Comparison of ENCODE assay signal across 16 cellular contexts in the genomic region with DNA sequence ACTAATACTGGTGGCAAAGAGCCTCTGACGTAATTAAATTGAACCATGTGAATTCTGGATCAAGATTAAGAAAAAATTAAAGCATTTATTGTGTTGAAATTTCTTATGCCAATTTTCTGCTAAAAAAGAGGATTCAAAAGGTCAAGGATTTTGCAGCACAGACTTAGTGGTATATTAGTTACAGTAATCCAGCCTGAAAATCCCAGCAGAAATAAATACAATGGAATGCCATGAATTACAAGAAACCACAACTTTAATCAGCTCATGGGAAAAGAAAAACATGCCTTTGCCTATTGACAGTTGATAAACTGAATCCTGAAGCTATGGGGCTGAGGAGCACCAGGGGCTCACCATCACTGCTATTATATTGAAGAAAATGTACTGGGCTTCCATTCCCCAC.
DNase-seq lines count a peak whose midpoint lies in the region; ATAC-seq, FAIRE-seq and TF ChIP-seq lines count a peak whose summit lies in the region.
"Had no signal": no experiment of that assay in that cellular context is flagged by ENCODE, and none has a peak within 500 bp of the region (broad histone marks: within the 10 kb centered on the region; RNA-seq: fewer than 3 reads in every experiment).

No MANE protein-coding gene starts in this region.

- no peaks in the 10 kb centered on the region for H3K9me3 ChIP-seq in HAP-1
- H3K9me3 ChIP-seq in smooth muscle cell (replicated peaks; ENCODE audit: low read depth), result no peaks in the 10 kb centered on the region
- H3K9me3 ChIP-seq: A549, BLaER1 had no signal

- WGBS in smooth muscle cell (ENCODE audit: low lambda C conversion rate), result 68% methylated on average over 1 of the region's 1 CpG

- H3K9ac ChIP-seq in smooth muscle cell (ENCODE audit: low read depth), result no peak overlapping the region
- H3K9ac ChIP-seq: BLaER1 had no signal

- H3K4me1 ChIP-seq in HAP-1 (peaks cover 44% of the 10 kb centered on the region), smooth muscle cell (ENCODE audit: low read depth) (no peaks in the 10 kb centered on the region)
- H3K4me1 ChIP-seq: A549, BLaER1 had no signal

- TF ChIP-seq CTCF in astrocyte of the cerebellum (IDR thresholded peaks at IDR 0.05; ENCODE audit: low read depth, low read length, missing control alignments) (no peak), smooth muscle cell (IDR thresholded peaks at IDR 0.05; ENCODE audit: borderline replicate concordance, insufficient read depth, poor library complexity, severe bottlenecking) (no peak)

- no peak for ATAC-seq in HG03196 (IDR thresholded peaks at IDR 0.05; ENCODE audit: unreplicated experiment)
- ATAC-seq: A549 had no signal

- H4K20me1 ChIP-seq in smooth muscle cell (ENCODE audit: low read depth), result no peaks in the 10 kb centered on the region
- H4K20me1 ChIP-seq: BLaER1 had no signal

- no peaks in the 10 kb centered on the region for H3F3A ChIP-seq in smooth muscle cell (ENCODE audit: low read depth)

- H3K27me3 ChIP-seq in HAP-1 (ENCODE audit: low read depth), result no peaks in the 10 kb centered on the region
- no peaks in the 10 kb centered on the region for H3K27me3 ChIP-seq in smooth muscle cell (ENCODE audit: low read depth)
- H3K27me3 ChIP-seq: BLaER1 had no signal

- H2AFZ ChIP-seq in smooth muscle cell (ENCODE audit: low read depth), result peak overlapping the region; percentile 15

- in situ Hi-C loops in HAP-1 (cut with MboI; ENCODE audit: low sequenced_read_pairs) (no loop called here), astrocyte of the cerebellum (cut with HindIII; ENCODE audit: low sequenced_read_pairs) (no loop called here), G401 (cut with HindIII; ENCODE audit: low sequenced_read_pairs) (no loop called here)

- DNase-seq in HAP-1 (ENCODE audit: low spot score in 2 of 2) (peak; percentile 57 to 91), astrocyte of the cerebellum (ENCODE audit: low read depth) (peak; percentile 55), iris pigment epithelial cell (ENCODE audit: low read depth) (peak; percentile 3), smooth muscle cell (lab: John Stamatoyannopoulos, UW; ENCODE audit: unreplicated experiment) (no peak), HTR-8/SVneo (ENCODE audit: insufficient read length, low spot score) (no peak), G401 (ENCODE audit: low spot score) (no peak)
- DNase-seq: CD4-positive, alpha-beta memory T cell; DMS153; DMS79; GF-D8; GOT3; H7 had no signal

- no peak overlapping the region for H3K27ac ChIP-seq in smooth muscle cell (ENCODE audit: low read depth)
- H3K27ac ChIP-seq: 22Rv1, A549, BLaER1 had no signal

- H3K79me2 ChIP-seq in smooth muscle cell (ENCODE audit: low read depth), result no peaks in the 10 kb centered on the region

- no peak overlapping the region for H3K4me2 ChIP-seq in smooth muscle cell
- H3K4me2 ChIP-seq: A549, BLaER1 had no signal

- no peak for FAIRE-seq in HTR-8/SVneo (lab: Jason Lieb, UNC)
- FAIRE-seq: A549 had no signal

- no peak overlapping the region for H3K4me3 ChIP-seq in HAP-1
- H3K4me3 ChIP-seq in astrocyte of the cerebellum (ENCODE audit: low read depth, low read length), result no peak overlapping the region
- no peak overlapping the region for H3K4me3 ChIP-seq in smooth muscle cell
- H3K4me3 ChIP-seq: A549, BLaER1 had no signal

- H3K36me3 ChIP-seq in HAP-1 (replicated peaks) (no peaks in the 10 kb centered on the region), smooth muscle cell (ENCODE audit: low read depth) (no peaks in the 10 kb centered on the region)
- H3K36me3 ChIP-seq: BLaER1 had no signal

Comparison
In these comparisons a context has a peak if more than half of its experiments do, and no peak if none do; other contexts are left out.
1. DNase-seq: peak in HAP-1 (2 of 2), astrocyte of the cerebellum (single experiment) and iris pigment epithelial cell (single experiment); none in smooth muscle cell (single experiment), HTR-8/SVneo (single experiment) and G401 (single experiment).